Comparison of ENCODE assay signal across 12 cellular contexts in the genomic region with DNA sequence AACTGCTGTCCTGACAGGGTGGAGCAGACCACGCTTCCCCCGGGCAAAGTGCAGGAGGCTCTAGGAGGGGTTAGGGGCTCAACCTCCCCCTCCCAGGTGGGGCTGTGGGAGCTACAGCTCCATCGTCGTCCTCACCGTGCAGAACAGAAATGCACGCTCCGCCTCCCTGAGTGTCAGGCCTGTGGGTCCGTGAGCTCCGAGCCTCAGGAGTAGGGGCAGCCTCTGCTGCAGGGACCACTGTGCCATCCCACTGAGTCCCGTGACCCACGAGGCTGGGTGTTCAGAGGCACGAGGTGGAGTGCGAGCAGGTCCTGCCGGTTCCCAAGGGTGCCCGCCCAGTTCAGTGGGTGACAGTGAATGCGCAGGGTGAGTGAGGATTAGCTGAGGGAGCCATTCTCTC.
"Had no signal": no experiment of that assay in that cellular context is flagged by ENCODE, and none has a peak within 500 bp of the region (broad histone marks: within the 10 kb centered on the region; RNA-seq: fewer than 3 reads in every experiment).

No MANE protein-coding gene starts in this region.

- H3K4me1 ChIP-seq: right lobe of liver had no signal

- H3K9me3 ChIP-seq: esophagus squamous epithelium, right lobe of liver, stomach, thoracic aorta had no signal

- H3K4me1 Mint-ChIP-seq: activated naive CD8-positive, alpha-beta T cell treated with anti-CD3 and anti-CD28 coated beads, Interleukin-2, amount 10 ng/mL, durations not matched to agents 7 days and 5 days had no signal

- H3K4me3 Mint-ChIP-seq: activated naive CD8-positive, alpha-beta T cell treated with anti-CD3 and anti-CD28 coated beads, Interleukin-2, amount 10 ng/mL, durations not matched to agents 7 days and 5 days; nephron had no signal

- DNase-seq: activated CD4-positive, alpha-beta T cell treated with anti-CD3 and anti-CD28 coated beads, Interleukin-2, amount 50 U/mL, for 1 hour; activated naive CD4-positive, alpha-beta T cell; activated naive CD8-positive, alpha-beta T cell treated with anti-CD3 and anti-CD28 coated beads, Interleukin-2, amount 10 ng/mL, durations not matched to agents 7 days and 5 days; activated T-cell treated with anti-CD3 and anti-CD28 coated beads for 4 hours; esophagus squamous epithelium; right lobe of liver; spleen; stomach had no signal

- H3K27me3 Mint-ChIP-seq: progenitor cell of endocrine pancreas had no signal

- H3K4me3 ChIP-seq: esophagus squamous epithelium, right lobe of liver, SK-N-MC, spleen, stomach, thoracic aorta had no signal

- H3K27ac ChIP-seq: right lobe of liver, SK-N-MC, spleen had no signal

- ATAC-seq: right lobe of liver had no signal

- H3K36me3 Mint-ChIP-seq: activated naive CD8-positive, alpha-beta T cell treated with anti-CD3 and anti-CD28 coated beads, Interleukin-2, amount 10 ng/mL, durations not matched to agents 7 days and 5 days had no signal

- H3K36me3 ChIP-seq: esophagus squamous epithelium, right lobe of liver, spleen, stomach, thoracic aorta had no signal

- H3K9me3 Mint-ChIP-seq: activated naive CD8-positive, alpha-beta T cell treated with anti-CD3 and anti-CD28 coated beads, Interleukin-2, amount 10 ng/mL, durations not matched to agents 7 days and 5 days; nephron had no signal

- H3K27me3 ChIP-seq: esophagus squamous epithelium, right lobe of liver, spleen, stomach had no signal

- H3K27ac Mint-ChIP-seq: activated naive CD8-positive, alpha-beta T cell treated with anti-CD3 and anti-CD28 coated beads, Interleukin-2, amount 10 ng/mL, durations not matched to agents 7 days and 5 days; nephron; progenitor cell of endocrine pancreas had no signal
